13 cellular contexts compared by ENCODE assay signal in genomic region chr5:172303090-172303995, GRCh38. TPM values are rescaled to one million over a fixed set of nuclear protein-coding genes. Genes with fewer than 3 reads are reported as not detected.
DNase-seq lines count a peak whose midpoint lies in the region; ATAC-seq and TF ChIP-seq lines count a peak whose summit lies in the region.
"Had no signal": no experiment of that assay in that cellular context is flagged by ENCODE, and none has a peak within 500 bp of the region (broad histone marks: within the 10 kb centered on the region; RNA-seq: fewer than 3 reads in every experiment).

No MANE protein-coding gene starts in this region.

- POLR2A ChIA-PET in T-cell (lab: Charles Lee), result interaction anchor here in 1 of 2 donors (0.7 kb wide), 1 partner anchor 908 kb away, joined by 9 read pairs; no protein-coding TSS in a partner anchor

- no peak overlapping the region for H3K27ac Mint-ChIP-seq in T-cell
- H3K27ac Mint-ChIP-seq: mesothelial cell of epicardium; stimulated activated naive B cell treated with anti-CD40 and anti-IgM and Interleukin-4, amounts not matched to agents 10 μg/mL and 1 μg/mL and 100 μg/mL, for 72 hours had no signal

- TF ChIP-seq POLR2A in tibial nerve (IDR thresholded peaks at IDR 0.05), result no peak

- WGBS in tibial nerve, 2 donors, result 71% methylated on average over 6 of the region's 6 CpGs

- H3K4me3 ChIP-seq in AG10803 (ENCODE audit: low read length) (no peak overlapping the region), fibroblast of pulmonary artery (replicated peaks; ENCODE audit: low read depth, low read length) (no peak overlapping the region), BE2C (ENCODE audit: low read depth, low read length) (no peak overlapping the region), tibial nerve (no peak overlapping the region)
- H3K4me3 ChIP-seq: BLaER1 had no signal

- H3K4me1 Mint-ChIP-seq in T-cell, result no peaks in the 10 kb centered on the region
- H3K4me1 Mint-ChIP-seq: stimulated activated naive B cell treated with anti-CD40 and anti-IgM and Interleukin-4, amounts not matched to agents 10 μg/mL and 1 μg/mL and 100 μg/mL, for 72 hours had no signal

- H3K36me3 ChIP-seq in BE2C (no peaks in the 10 kb centered on the region), tibial nerve (no peaks in the 10 kb centered on the region)
- H3K36me3 ChIP-seq: BLaER1, WERI-Rb-1 had no signal

- ATAC-seq in T-cell (replicated peaks in 1 of 4), result no peak
- ATAC-seq: stimulated activated naive B cell treated with anti-CD40 and anti-IgM and Interleukin-4, amounts not matched to agents 10 μg/mL and 1 μg/mL and 100 μg/mL, for 72 hours had no signal

- no peaks in the 10 kb centered on the region for H3K36me3 Mint-ChIP-seq in T-cell
- H3K36me3 Mint-ChIP-seq: mesothelial cell of epicardium; stimulated activated naive B cell treated with anti-CD40 and anti-IgM and Interleukin-4, amounts not matched to agents 10 μg/mL and 1 μg/mL and 100 μg/mL, for 72 hours had no signal

- H3K27me3 ChIP-seq in BE2C, result no peaks in the 10 kb centered on the region
- no peaks in the 10 kb centered on the region for H3K27me3 ChIP-seq in tibial nerve
- H3K27me3 ChIP-seq: BLaER1 had no signal

- TF ChIP-seq CTCF in AG10803 (conservative IDR thresholded peaks at IDR 0.05; ENCODE audit: low read length) (no peak), fibroblast of pulmonary artery (IDR thresholded peaks at IDR 0.05; ENCODE audit: low read length, missing control alignments) (no peak), BE2C (IDR thresholded peaks at IDR 0.05; ENCODE audit: low read depth, low read length) (no peak), tibial nerve (IDR thresholded peaks at IDR 0.05) (no peak)

- H3K9me3 ChIP-seq in BE2C (no peaks in the 10 kb centered on the region), tibial nerve (peaks cover 0 to 14% (median 0%) of the 10 kb centered on the region in 4 donors)

- H3K27me3 Mint-ChIP-seq in T-cell, result peaks cover 0 to 9% of the 10 kb centered on the region in 2 donors

- H3K27ac ChIP-seq in tibial nerve, result no peak overlapping the region
- H3K27ac ChIP-seq: BLaER1, WERI-Rb-1 had no signal

- H3K4me1 ChIP-seq in BE2C (no peaks in the 10 kb centered on the region), tibial nerve (no peaks in the 10 kb centered on the region)
- H3K4me1 ChIP-seq: BLaER1 had no signal

- H3K4me3 Mint-ChIP-seq in T-cell, result no peak overlapping the region
- H3K4me3 Mint-ChIP-seq: mesothelial cell of epicardium; stimulated activated naive B cell treated with anti-CD40 and anti-IgM and Interleukin-4, amounts not matched to agents 10 μg/mL and 1 μg/mL and 100 μg/mL, for 72 hours had no signal

- no peak for TF ChIP-seq EP300 in tibial nerve (IDR thresholded peaks at IDR 0.05)

- H3K9me3 Mint-ChIP-seq in T-cell, result peaks cover 0 to 8% (median 2%) of the 10 kb centered on the region in 3 donors
- H3K9me3 Mint-ChIP-seq: mesothelial cell of epicardium; stimulated activated naive B cell treated with anti-CD40 and anti-IgM and Interleukin-4, amounts not matched to agents 10 μg/mL and 1 μg/mL and 100 μg/mL, for 72 hours had no signal

- CTCF ChIA-PET in T-cell (lab: Charles Lee), result interaction anchor here in 1 of 2 donors (0.7 kb wide), 1 partner anchor 268 kb away, joined by 3 read pairs; no protein-coding TSS in a partner anchor

- peak; percentile 48 for DNase-seq in AG10803 (ENCODE audit: low read depth)
- DNase-seq in HT-29 (ENCODE audit: low spot score), result peak; percentile 68
- DNase-seq in SHP77 treated with DMSO at 0.1 percent for 48 hours (lab: John Stamatoyannopoulos, UW), result peak; percentile 52
- DNase-seq in fibroblast of pulmonary artery (ENCODE audit: low read depth), result peak; percentile 48
- DNase-seq in LoVo (ENCODE audit: low spot score), result no peak
- no peak for DNase-seq in BE2C
- no peak for DNase-seq in T-cell
- no peak for DNase-seq in tibial nerve (ENCODE audit: low spot score in 2 of 2)
- DNase-seq: NCI-H1417 treated with DMSO at 0.1 percent for 48 hours; stimulated activated naive B cell treated with anti-CD40 and anti-IgM and Interleukin-4, amounts not matched to agents 10 μg/mL and 1 μg/mL and 100 μg/mL, for 72 hours; WERI-Rb-1 had no signal

RNA-seq across cellular contexts. Expression of gene UBTD2, which starts 19.8 kb away (rescaled TPM):
- 5.9 and 9.0 TPM in 2 replicates for total RNA-seq in HT-29 (2014; rRNA removed; shearing (Covaris generic))
- polyA plus RNA-seq in BE2C (2012; ENCODE audit: insufficient read depth, insufficient read length, low read depth), result 22.3 TPM
- 1 to 10 TPM; 3.2 to 7.7 (median 5.4) TPM for total RNA-seq in T-cell
- 10 to 100 TPM; 19.4 to 31.0 (median 26.2) TPM for total RNA-seq in tibial nerve

Comparison
In these comparisons a context has a peak if more than half of its experiments do, and no peak if none do; other contexts are left out.
1. DNase-seq: peak in AG10803 (single experiment), HT-29 (single experiment), SHP77 treated with DMSO at 0.1 percent for 48 hours (single experiment) and fibroblast of pulmonary artery (single experiment); none in LoVo (single experiment), BE2C (single experiment), T-cell (0 of 34) and tibial nerve (0 of 2).